Comparison of ENCODE assay signal across 8 cellular contexts in the genomic region with DNA sequence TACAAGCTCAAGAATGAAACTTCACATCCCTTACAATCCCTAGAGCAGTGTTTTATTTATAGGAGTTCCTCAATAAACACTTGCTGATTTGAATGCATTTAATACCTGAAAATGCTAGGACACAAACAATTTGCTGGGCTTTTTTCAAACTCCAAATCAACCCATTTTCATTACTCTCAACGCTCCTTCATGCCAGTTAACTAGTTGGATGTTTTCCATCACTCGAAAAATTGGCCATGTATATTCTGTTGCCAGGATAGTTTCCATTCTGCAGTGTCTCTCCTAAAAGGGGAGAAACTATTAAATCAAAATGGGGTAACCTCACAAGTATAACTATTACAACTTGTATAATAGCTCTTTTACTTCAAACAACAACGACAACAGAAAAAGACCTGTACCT. TPM values are rescaled to one million over a fixed set of nuclear protein-coding genes. Genes with fewer than 3 reads are reported as not detected.
A peak's percentile ranks its signal among the peaks of the same experiment; 100 is the strongest.
DNase-seq lines count a peak whose midpoint lies in the region; ATAC-seq, FAIRE-seq and TF ChIP-seq lines count a peak whose summit lies in the region.

No MANE protein-coding gene starts in this region.

- no peak for TF ChIP-seq RAD21 in IMR-90 (IDR thresholded peaks at IDR 0.05; ENCODE audit: low read length)

- POLR2A ChIA-PET in IMR-90 (lab: Charles Lee; ENCODE audit: unreplicated experiment) = no interaction called here

- TF ChIP-seq POLR2A in IMR-90 (IDR thresholded peaks at IDR 0.05; ENCODE audit: low read depth, low read length) = no peak

- peaks cover 8% of the 10 kb centered on the region for H3K4me1 ChIP-seq in IMR-90 (ENCODE audit: control insufficient read depth, insufficient read depth, low read length)
- H3K4me1 ChIP-seq in muscle layer of colon (ENCODE audit: insufficient read depth, low read length) = peaks cover 15% of the 10 kb centered on the region

- H3K4me2 ChIP-seq in IMR-90 (ENCODE audit: low read depth, low read length) = peak overlapping the region; percentile 97

- H4K20me1 ChIP-seq in IMR-90 (ENCODE audit: insufficient read depth, low read length) = peaks cover 2% of the 10 kb centered on the region; the same call in 1 of the 2 replicates

- dilution Hi-C loops in IMR-90 (cut with HindIII; ENCODE audit: low sequenced_read_pairs, unreplicated experiment) = no loop called here

- H2AFZ ChIP-seq in IMR-90 (replicated peaks; ENCODE audit: low read length, poor library complexity) = no peak overlapping the region

- peak overlapping the region; percentile 91 for H3K18ac ChIP-seq in IMR-90 (ENCODE audit: low read depth, low read length)

- H2BK20ac ChIP-seq in IMR-90 (ENCODE audit: low read depth, low read length) = no peak overlapping the region

- H4K91ac ChIP-seq in IMR-90 (ENCODE audit: insufficient read depth, low read depth, low read length) = no peak overlapping the region

- CTCF ChIA-PET in IMR-90 (lab: Yijun Ruan, JAX) = no interaction called here

- no CpG with 5 or more reads among the region's 3 CpGs for WGBS in IMR-90 (ENCODE audit: extremely low coverage in 2 of 2, insufficient read length in 1 of 2), 2 experiments

- no peak for FAIRE-seq in bronchial epithelial cell (lab: Jason Lieb, UNC)

- DNase-seq in ACHN = peak; percentile 10
- no peak for DNase-seq in IMR-90
- DNase-seq in bronchial epithelial cell (ENCODE audit: low read depth) = no peak
- no peak for DNase-seq in glomerular visceral epithelial cell (ENCODE audit: extremely low spot score)
- DNase-seq in NCI-H526 treated with DMSO at 0.1 percent for 48 hours (lab: John Stamatoyannopoulos, UW) = no peak
- DNase-seq in SK-N-DZ (ENCODE audit: low spot score) = no peak

- H3K23ac ChIP-seq in IMR-90 (ENCODE audit: low read depth, low read length) = peak overlapping the region; percentile 57; the same call in 1 of the 2 replicates

- peak overlapping the region; percentile 96; the same call in 1 of the 3 replicates for H2BK15ac ChIP-seq in IMR-90 (ENCODE audit: low read depth, low read length)

- H3K79me1 ChIP-seq in IMR-90 (ENCODE audit: low read depth in 1 of 2, low read length in 2 of 2) = peaks cover 16 to 38% of the 10 kb centered on the region in 2 experiments

- in situ Hi-C loops in ACHN (cut with HindIII; ENCODE audit: low pct_ligation_motif_present, low pct_unique_long_range_greater_than_20kb, low sequenced_read_pairs) (no loop called here), IMR-90 (cut with MboI; ENCODE audit: low sequenced_read_pairs) (no loop called here)

- intact Hi-C loops in IMR-90 (cut with micrococcal nuclease) = loop anchor here (2.0 to 5.0 kb wide), 3 partner anchors 93 to 343 kb away; no protein-coding TSS in a partner anchor

- H3K14ac ChIP-seq in IMR-90 (replicated peaks; ENCODE audit: low read depth, low read length) = peak overlapping the region; percentile 94

- no peak overlapping the region for H2AK5ac ChIP-seq in IMR-90 (ENCODE audit: low read depth, low read length)

- no peaks in the 10 kb centered on the region for H3K27me3 ChIP-seq in IMR-90 (ENCODE audit: control insufficient read depth, insufficient read depth, low read length)
- H3K27me3 ChIP-seq in bronchial epithelial cell (ENCODE audit: control insufficient read depth, insufficient read depth, low read length) = no peaks in the 10 kb centered on the region
- H3K27me3 ChIP-seq in muscle layer of colon (ENCODE audit: control insufficient read depth in 1 of 2, insufficient read depth in 2 of 2, low read length in 2 of 2) = no peaks in the 10 kb centered on the region

- TF ChIP-seq CTCF in IMR-90 (conservative IDR thresholded peaks at IDR 0.05; ENCODE audit: low read depth, low read length) = no peak
- TF ChIP-seq CTCF in bronchial epithelial cell (IDR thresholded peaks at IDR 0.05; ENCODE audit: insufficient read depth, low read length, severe bottlenecking) = no peak

- no peaks in the 10 kb centered on the region for H3K9me3 ChIP-seq in IMR-90 (ENCODE audit: control insufficient read depth, insufficient read depth, low read length)
- no peaks in the 10 kb centered on the region for H3K9me3 ChIP-seq in muscle layer of colon (ENCODE audit: low read length)

- peak overlapping the region; percentile 88 for H3K56ac ChIP-seq in IMR-90 (ENCODE audit: extremely low read depth, insufficient read depth, low read length)

- no peaks in the 10 kb centered on the region for H3K9me1 ChIP-seq in IMR-90 (ENCODE audit: insufficient read depth, low read length)

- H3K9ac ChIP-seq in IMR-90 (ENCODE audit: low read depth, low read length) (peak overlapping the region; percentile 99; the same call in 1 of the 2 replicates), muscle layer of colon (ENCODE audit: low read length) (peak overlapping the region; percentile 79)

- no peak overlapping the region for H2AK9ac ChIP-seq in IMR-90 (replicated peaks; ENCODE audit: low read depth, low read length, poor library complexity)

- ATAC-seq in IMR-90 (ENCODE audit: low read depth) = no peak
- ATAC-seq in HG02588 (IDR thresholded peaks at IDR 0.05; ENCODE audit: unreplicated experiment) = no peak

- peak overlapping the region; percentile 46; the same call in 1 of the 2 replicates for H3K4ac ChIP-seq in IMR-90 (ENCODE audit: low read depth, low read length)

- H4K5ac ChIP-seq in IMR-90 (ENCODE audit: low read depth, low read length) = peak overlapping the region; percentile 51; the same call in 1 of the 2 replicates

- H3K36me3 ChIP-seq in IMR-90 (ENCODE audit: control insufficient read depth, insufficient read depth, low read length) (no peaks in the 10 kb centered on the region), bronchial epithelial cell (ENCODE audit: control insufficient read depth, insufficient read depth, low read length) (peaks cover 2% of the 10 kb centered on the region), muscle layer of colon (ENCODE audit: insufficient read depth, low read length) (no peaks in the 10 kb centered on the region)

- H2BK5ac ChIP-seq in IMR-90 (ENCODE audit: low read depth, low read length, poor library complexity, severe bottlenecking) = peak overlapping the region; percentile 98

- TSS peak; percentile 63 for BruUV-seq in IMR-90 (replicated peaks; lab: Mats Ljungman, UMichigan)

- H3K27ac ChIP-seq in IMR-90 (ENCODE audit: insufficient read depth, low read length) = peak overlapping the region; percentile 99; the same call in 1 of the 2 replicates
- peak overlapping the region; percentile 96 for H3K27ac ChIP-seq in muscle layer of colon (ENCODE audit: low read depth, low read length)

- H4K8ac ChIP-seq in IMR-90 (ENCODE audit: low read depth in 2 of 2, low read length in 2 of 2) = peak overlapping the region; percentile 38 to 88; a peak in 3 of 4 replicates

- H2BK120ac ChIP-seq in IMR-90 (ENCODE audit: low read depth, low read length) = no peak overlapping the region

- peak overlapping the region; percentile 79; the same call in 1 of the 2 replicates for H3K4me3 ChIP-seq in IMR-90 (ENCODE audit: insufficient read depth, low read depth, low read length)
- peak overlapping the region; percentile 72 for H3K4me3 ChIP-seq in bronchial epithelial cell (ENCODE audit: low read depth, low read length)
- H3K4me3 ChIP-seq in muscle layer of colon (ENCODE audit: low read depth in 1 of 2, low read length in 2 of 2) = peak overlapping the region in 1 of 2 donors; percentile 58

TF ChIP-seq in IMR-90, 13 proteins besides CTCF, POLR2A, EP300 and RAD21:
- no peak for TF ChIP-seq FOS (IDR thresholded peaks at IDR 0.05; ENCODE audit: low read depth, low read length)
- TF ChIP-seq CHD1 (IDR thresholded peaks at IDR 0.05; ENCODE audit: low read depth, low read length) = no peak
- TF ChIP-seq RCOR1 (IDR thresholded peaks at IDR 0.05; ENCODE audit: insufficient replicate concordance, low read length) = no peak
- TF ChIP-seq, protein P1, sequence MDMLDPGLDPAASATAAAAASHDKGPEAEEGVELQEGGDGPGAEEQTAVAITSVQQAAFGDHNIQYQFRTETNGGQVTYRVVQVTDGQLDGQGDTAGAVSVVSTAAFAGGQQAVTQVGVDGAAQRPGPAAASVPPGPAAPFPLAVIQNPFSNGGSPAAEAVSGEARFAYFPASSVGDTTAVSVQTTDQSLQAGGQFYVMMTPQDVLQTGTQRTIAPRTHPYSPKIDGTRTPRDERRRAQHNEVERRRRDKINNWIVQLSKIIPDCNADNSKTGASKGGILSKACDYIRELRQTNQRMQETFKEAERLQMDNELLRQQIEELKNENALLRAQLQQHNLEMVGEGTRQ (IDR thresholded peaks at IDR 0.05; ENCODE audit: low read depth, low read length) = no peak
- TF ChIP-seq BHLHE40 (IDR thresholded peaks at IDR 0.05; ENCODE audit: low read depth, low read length) = no peak
- no peak for TF ChIP-seq SMC3 (IDR thresholded peaks at IDR 0.05; ENCODE audit: low read depth, low read length)
- TF ChIP-seq MAZ (IDR thresholded peaks at IDR 0.05; ENCODE audit: borderline replicate concordance, low read depth, low read length) = no peak
- TF ChIP-seq NFE2L2 (IDR thresholded peaks at IDR 0.05; ENCODE audit: low read depth, low read length) = no peak
- no peak for TF ChIP-seq RFX5 (IDR thresholded peaks at IDR 0.05; ENCODE audit: low read depth, low read length)
- TF ChIP-seq CEBPB (IDR thresholded peaks at IDR 0.05; ENCODE audit: low read depth, low read length) = no peak
- no peak for TF ChIP-seq MXI1 (IDR thresholded peaks at IDR 0.05; ENCODE audit: borderline replicate concordance, low read depth, low read length)
- no peak for TF ChIP-seq MAFK (IDR thresholded peaks at IDR 0.05; ENCODE audit: low read depth, low read length)
- TF ChIP-seq, protein P2, sequence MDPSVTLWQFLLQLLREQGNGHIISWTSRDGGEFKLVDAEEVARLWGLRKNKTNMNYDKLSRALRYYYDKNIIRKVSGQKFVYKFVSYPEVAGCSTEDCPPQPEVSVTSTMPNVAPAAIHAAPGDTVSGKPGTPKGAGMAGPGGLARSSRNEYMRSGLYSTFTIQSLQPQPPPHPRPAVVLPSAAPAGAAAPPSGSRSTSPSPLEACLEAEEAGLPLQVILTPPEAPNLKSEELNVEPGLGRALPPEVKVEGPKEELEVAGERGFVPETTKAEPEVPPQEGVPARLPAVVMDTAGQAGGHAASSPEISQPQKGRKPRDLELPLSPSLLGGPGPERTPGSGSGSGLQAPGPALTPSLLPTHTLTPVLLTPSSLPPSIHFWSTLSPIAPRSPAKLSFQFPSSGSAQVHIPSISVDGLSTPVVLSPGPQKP (IDR thresholded peaks at IDR 0.05; ENCODE audit: borderline replicate concordance, low read depth, low read length) = no peak

RNA-seq across cellular contexts. Expression of a gene that starts 1.2 kb away (rescaled TPM):
- total RNA-seq in IMR-90 (2012; rRNA removed) (90.3 and 122 TPM in 2 replicates), bronchial epithelial cell (94.0 and 114 TPM in 2 replicates)
- 26.5 and 36.7 TPM in 2 replicates for polyA plus RNA-seq in IMR-90 (2012; rRNA removed)
- polyA plus RNA-seq in IMR-90 (2012; cell fraction: cytosol; rRNA removed) = 5.6 and 6.6 TPM in 2 replicates
- 2.0 and 25.1 TPM in 2 replicates for polyA plus RNA-seq in IMR-90 (2012; cell fraction: nucleus; rRNA removed; ENCODE audit: low replicate concordance)
- polyA plus RNA-seq in SK-N-DZ (2014; cell fraction: cytosol; rRNA removed) = 3.8 and 4.7 TPM in 2 replicates
- polyA plus RNA-seq in SK-N-DZ (2014; cell fraction: nucleus; rRNA removed) = 2.0 and 4.1 TPM in 2 replicates
